1 cellular context compared by ENCODE assay signal in the genomic region with DNA sequence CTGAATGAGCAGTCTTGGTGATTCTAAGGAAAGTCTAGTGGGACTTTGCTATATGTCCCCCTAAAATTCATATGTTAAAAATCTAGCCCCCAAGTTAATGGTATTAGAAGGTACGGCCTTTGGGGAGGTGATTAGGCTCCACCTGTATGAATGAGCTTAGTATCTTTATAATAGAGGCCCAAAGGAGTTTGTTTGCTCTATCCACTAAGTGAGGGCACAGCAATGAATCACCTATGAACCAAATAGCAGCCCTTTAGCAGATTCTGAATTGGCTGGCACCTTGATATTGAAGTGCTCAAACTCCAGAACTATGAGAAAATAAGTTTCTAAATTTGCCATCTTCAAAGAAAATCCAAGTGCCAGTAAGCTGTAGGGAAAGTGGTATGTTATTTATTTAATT.
TF ChIP-seq lines count a peak whose summit lies in the region.

No MANE protein-coding gene starts in this region.

TF ChIP-seq in HCT116, 20 proteins besides CTCF, POLR2A, EP300 and RAD21 (continued from another document):
- TF ChIP-seq, protein P1, sequence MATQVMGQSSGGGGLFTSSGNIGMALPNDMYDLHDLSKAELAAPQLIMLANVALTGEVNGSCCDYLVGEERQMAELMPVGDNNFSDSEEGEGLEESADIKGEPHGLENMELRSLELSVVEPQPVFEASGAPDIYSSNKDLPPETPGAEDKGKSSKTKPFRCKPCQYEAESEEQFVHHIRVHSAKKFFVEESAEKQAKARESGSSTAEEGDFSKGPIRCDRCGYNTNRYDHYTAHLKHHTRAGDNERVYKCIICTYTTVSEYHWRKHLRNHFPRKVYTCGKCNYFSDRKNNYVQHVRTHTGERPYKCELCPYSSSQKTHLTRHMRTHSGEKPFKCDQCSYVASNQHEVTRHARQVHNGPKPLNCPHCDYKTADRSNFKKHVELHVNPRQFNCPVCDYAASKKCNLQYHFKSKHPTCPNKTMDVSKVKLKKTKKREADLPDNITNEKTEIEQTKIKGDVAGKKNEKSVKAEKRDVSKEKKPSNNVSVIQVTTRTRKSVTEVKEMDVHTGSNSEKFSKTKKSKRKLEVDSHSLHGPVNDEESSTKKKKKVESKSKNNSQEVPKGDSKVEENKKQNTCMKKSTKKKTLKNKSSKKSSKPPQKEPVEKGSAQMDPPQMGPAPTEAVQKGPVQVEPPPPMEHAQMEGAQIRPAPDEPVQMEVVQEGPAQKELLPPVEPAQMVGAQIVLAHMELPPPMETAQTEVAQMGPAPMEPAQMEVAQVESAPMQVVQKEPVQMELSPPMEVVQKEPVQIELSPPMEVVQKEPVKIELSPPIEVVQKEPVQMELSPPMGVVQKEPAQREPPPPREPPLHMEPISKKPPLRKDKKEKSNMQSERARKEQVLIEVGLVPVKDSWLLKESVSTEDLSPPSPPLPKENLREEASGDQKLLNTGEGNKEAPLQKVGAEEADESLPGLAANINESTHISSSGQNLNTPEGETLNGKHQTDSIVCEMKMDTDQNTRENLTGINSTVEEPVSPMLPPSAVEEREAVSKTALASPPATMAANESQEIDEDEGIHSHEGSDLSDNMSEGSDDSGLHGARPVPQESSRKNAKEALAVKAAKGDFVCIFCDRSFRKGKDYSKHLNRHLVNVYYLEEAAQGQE (IDR thresholded peaks at IDR 0.05; ENCODE audit: low read depth), result no peak
- TF ChIP-seq SIN3A (IDR thresholded peaks at IDR 0.05; ENCODE audit: low read depth) (no peak), EZH2 (IDR thresholded peaks at IDR 0.05) (no peak), ZNF274 (IDR thresholded peaks at IDR 0.05; ENCODE audit: low read depth, low read length) (no peak), SRF (IDR thresholded peaks at IDR 0.05; ENCODE audit: low read depth) (no peak), ZFX (IDR thresholded peaks at IDR 0.05) (no peak), CEBPB (IDR thresholded peaks at IDR 0.05; ENCODE audit: low read depth) (no peak), ELF1 (IDR thresholded peaks at IDR 0.05; ENCODE audit: borderline replicate concordance, low read depth) (no peak), JUND (IDR thresholded peaks at IDR 0.05) (no peak), FOSL1 (IDR thresholded peaks at IDR 0.05; ENCODE audit: low read depth) (no peak), CBX3 (IDR thresholded peaks at IDR 0.05; ENCODE audit: low read depth) (no peak), EZH2phosphoT487 (IDR thresholded peaks at IDR 0.05; ENCODE audit: borderline replicate concordance) (no peak), EGR1 (IDR thresholded peaks at IDR 0.05; ENCODE audit: low read depth) (no peak), TCF7L2 (IDR thresholded peaks at IDR 0.05; ENCODE audit: borderline replicate concordance, extremely low read depth, insufficient read depth, insufficient read length) (no peak), YY1 (IDR thresholded peaks at IDR 0.05; ENCODE audit: extremely low read depth, insufficient replicate concordance, low read depth, low read length) (no peak)
- TF ChIP-seq, protein P2, sequence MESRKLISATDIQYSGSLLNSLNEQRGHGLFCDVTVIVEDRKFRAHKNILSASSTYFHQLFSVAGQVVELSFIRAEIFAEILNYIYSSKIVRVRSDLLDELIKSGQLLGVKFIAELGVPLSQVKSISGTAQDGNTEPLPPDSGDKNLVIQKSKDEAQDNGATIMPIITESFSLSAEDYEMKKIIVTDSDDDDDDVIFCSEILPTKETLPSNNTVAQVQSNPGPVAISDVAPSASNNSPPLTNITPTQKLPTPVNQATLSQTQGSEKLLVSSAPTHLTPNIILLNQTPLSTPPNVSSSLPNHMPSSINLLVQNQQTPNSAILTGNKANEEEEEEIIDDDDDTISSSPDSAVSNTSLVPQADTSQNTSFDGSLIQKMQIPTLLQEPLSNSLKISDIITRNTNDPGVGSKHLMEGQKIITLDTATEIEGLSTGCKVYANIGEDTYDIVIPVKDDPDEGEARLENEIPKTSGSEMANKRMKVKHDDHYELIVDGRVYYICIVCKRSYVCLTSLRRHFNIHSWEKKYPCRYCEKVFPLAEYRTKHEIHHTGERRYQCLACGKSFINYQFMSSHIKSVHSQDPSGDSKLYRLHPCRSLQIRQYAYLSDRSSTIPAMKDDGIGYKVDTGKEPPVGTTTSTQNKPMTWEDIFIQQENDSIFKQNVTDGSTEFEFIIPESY (IDR thresholded peaks at IDR 0.05; ENCODE audit: extremely low read depth, insufficient replicate concordance, low read length), result no peak
